In genomic region chr9:121742923-121743322, GRCh38 we compare ENCODE assay signal across 13 cellular contexts.
DNase-seq lines count a peak whose midpoint lies in the region; ATAC-seq and TF ChIP-seq lines count a peak whose summit lies in the region.
"Had no signal": no experiment of that assay in that cellular context is flagged by ENCODE, and none has a peak within 500 bp of the region (broad histone marks: within the 10 kb centered on the region; RNA-seq: fewer than 3 reads in every experiment).

No MANE protein-coding gene starts in this region.

- in situ Hi-C loops in Panc1 (cut with HindIII; ENCODE audit: low pct_unique_long_range_greater_than_20kb, low sequenced_read_pairs): no loop called here

- BruUV-seq in Panc1 (replicated peaks; lab: Mats Ljungman, UMichigan): no TSS peak

- CTCF ChIA-PET in Panc1 (lab: Charles Lee): no interaction called here

- H3K9me3 ChIP-seq in Panc1 (ENCODE audit: control insufficient read depth, insufficient read depth, low read depth, low read length) (no peaks in the 10 kb centered on the region), duodenal mucosa (ENCODE audit: control insufficient read depth in 1 of 2, low read length in 2 of 2) (no peaks in the 10 kb centered on the region), muscle layer of colon (ENCODE audit: low read length) (no peaks in the 10 kb centered on the region), suprapubic skin (no peaks in the 10 kb centered on the region)
- H3K9me3 ChIP-seq: Caco-2, HAP-1 had no signal

- H3K36me3 ChIP-seq in Panc1 (ENCODE audit: control insufficient read depth, insufficient read depth, low read length): no peaks in the 10 kb centered on the region
- H3K36me3 ChIP-seq in duodenal mucosa (ENCODE audit: control insufficient read depth in 1 of 2, insufficient read depth in 2 of 2, low read length in 2 of 2): no peaks in the 10 kb centered on the region
- no peaks in the 10 kb centered on the region for H3K36me3 ChIP-seq in muscle layer of colon (ENCODE audit: insufficient read depth, low read length)
- no peaks in the 10 kb centered on the region for H3K36me3 ChIP-seq in suprapubic skin
- H3K36me3 ChIP-seq: cardiac muscle cell, HAP-1 had no signal

- no peak for TF ChIP-seq EP300 in suprapubic skin (IDR thresholded peaks at IDR 0.05)

- POLR2A ChIA-PET in Panc1 (lab: Charles Lee): no interaction called here

- intact Hi-C loops in Panc1 (cut with micrococcal nuclease; ENCODE audit: unreplicated experiment): loop anchor here (5.0 kb wide), 1 partner anchor 249 kb away; no protein-coding TSS in a partner anchor

- H3K4me3 ChIP-seq in Panc1 (ENCODE audit: low read depth in 2 of 2, low read length in 2 of 2) (peak overlapping the region; percentile 44 to 53; a peak in 3 of 4 replicates), duodenal mucosa (ENCODE audit: low read depth in 1 of 2, low read length in 2 of 2) (peak overlapping the region in 1 of 2 donors; percentile 45), muscle layer of colon (ENCODE audit: low read depth in 1 of 2, low read length in 2 of 2) (peak overlapping the region in 1 of 2 donors; percentile 69), suprapubic skin (peak overlapping the region; percentile 46)
- H3K4me3 ChIP-seq: cardiac muscle cell had no signal

- H3K27ac ChIP-seq in Panc1 (ENCODE audit: low read length) (peak overlapping the region; percentile 70), duodenal mucosa (ENCODE audit: low read depth, low read length) (peak overlapping the region; percentile 85), muscle layer of colon (ENCODE audit: low read depth, low read length) (peak overlapping the region; percentile 16), suprapubic skin (peak overlapping the region; percentile 87)

- H3K4me1 ChIP-seq in Panc1 (ENCODE audit: control insufficient read depth, insufficient read depth, low read length) (peaks cover 10% of the 10 kb centered on the region), duodenal mucosa (ENCODE audit: control insufficient read depth in 1 of 2, insufficient read depth in 2 of 2, low read length in 2 of 2) (peaks cover 63 to 71% of the 10 kb centered on the region in 2 donors), muscle layer of colon (ENCODE audit: insufficient read depth, low read length) (peaks cover 78% of the 10 kb centered on the region), suprapubic skin (peaks cover 74% of the 10 kb centered on the region)

- WGBS in suprapubic skin: 44% methylated on average over 3 of the region's 3 CpGs

- peak overlapping the region; percentile 39 to 72 for H3K9ac ChIP-seq in duodenal mucosa (ENCODE audit: low read depth in 1 of 2, low read length in 2 of 2)
- peak overlapping the region; percentile 59 for H3K9ac ChIP-seq in muscle layer of colon (ENCODE audit: low read length)

- no peaks in the 10 kb centered on the region for H3K27me3 ChIP-seq in Panc1 (ENCODE audit: control insufficient read depth, insufficient read depth, low read length)
- no peaks in the 10 kb centered on the region for H3K27me3 ChIP-seq in duodenal mucosa (ENCODE audit: control insufficient read depth in 1 of 2, insufficient read depth in 2 of 2, low read length in 2 of 2)
- no peaks in the 10 kb centered on the region for H3K27me3 ChIP-seq in muscle layer of colon (ENCODE audit: control insufficient read depth in 1 of 2, insufficient read depth in 2 of 2, low read length in 2 of 2)
- no peaks in the 10 kb centered on the region for H3K27me3 ChIP-seq in suprapubic skin
- H3K27me3 ChIP-seq: cardiac muscle cell had no signal

- TF ChIP-seq CTCF in Panc1 (IDR thresholded peaks at IDR 0.05) (no peak), suprapubic skin (IDR thresholded peaks at IDR 0.05) (no peak)

- no peak for ATAC-seq in Panc1
- ATAC-seq in HG02759 (IDR thresholded peaks at IDR 0.05; ENCODE audit: unreplicated experiment): no peak

- no peak for TF ChIP-seq POLR2A in suprapubic skin (IDR thresholded peaks at IDR 0.05)

- DNase-seq in Panc1 (ENCODE audit: low read depth, low spot score): no peak
- DNase-seq in suprapubic skin (ENCODE audit: low spot score in 2 of 2): no peak
- no peak for DNase-seq in retina
- no peak for DNase-seq in cortex of kidney (lab: John Stamatoyannopoulos, UW)
- DNase-seq in AML-193 (lab: John Stamatoyannopoulos, UW): no peak
- DNase-seq: activated T-cell treated with anti-CD3 and anti-CD28 coated beads, Interleukin-2, amount 50 U/mL, for 1 hour; naive B cell had no signal

Comparison
In these comparisons a context has a peak if more than half of its experiments do, and no peak if none do; other contexts are left out.
1. H3K27ac ChIP-seq: peak in every context shown above with its lines; median percentile 87 in suprapubic skin; 85 in duodenal mucosa; 70 in Panc1; 16 in muscle layer of colon.